7 cellular contexts compared by ENCODE assay signal in genomic region chr12:112158461-112159145, GRCh38. TPM values are rescaled to one million over a fixed set of nuclear protein-coding genes. Genes with fewer than 3 reads are reported as not detected.
DNase-seq lines count a peak whose midpoint lies in the region; ATAC-seq and TF ChIP-seq lines count a peak whose summit lies in the region.
"Not testable (repeated sequence)": the region's sequence is repeated elsewhere in the genome, so short reads cannot be mapped to it uniquely, and the experiment has no call there.

No MANE protein-coding gene starts in this region.

- H3K27me3 Mint-ChIP-seq in CD8-positive, alpha-beta T cell (ENCODE audit: low read depth); T-helper 2 cell treated with Interferon-gamma antibody and Interleukin-4, amounts not matched to agents 5 μg/mL and 100 μg/mL, for 36 hours (ENCODE audit: low read depth); activated CD4-positive, alpha-beta memory T cell treated with anti-CD3 and anti-CD28 coated beads, Interleukin-2, amount 10 ng/mL, durations not matched to agents 7 days and 5 days; activated T-helper 17 cell treated with anti-CD3 and anti-CD28 coated beads, Interleukin-2, amount 50 U/mL, for 72 hours; activated naive CD8-positive, alpha-beta T cell; endodermal cell (ENCODE audit: insufficient read depth): not testable (repeated sequence)

- H3K9me3 ChIP-seq in CD8-positive, alpha-beta T cell (ENCODE audit: low read length), result peaks cover 18% of the 10 kb centered on the region
- H3K9me3 ChIP-seq in endodermal cell (ENCODE audit: control insufficient read depth, low read length) (peaks cover 36% of the 10 kb centered on the region), spleen (peaks cover 0 to 26% (median 9%) of the 10 kb centered on the region in 8 donors)

- H3K27me3 ChIP-seq in CD8-positive, alpha-beta T cell (ENCODE audit: insufficient read depth, low read length); endodermal cell (ENCODE audit: control insufficient read depth, insufficient read depth, low read length, poor library complexity, severe bottlenecking); spleen (replicated peaks in 1 of 7): not testable (repeated sequence)

- WGBS in endodermal cell (ENCODE audit: insufficient coverage in 1 of 2, insufficient read length in 1 of 2), 2 experiments, result 96 to 98% methylated on average over 9 to 11 of the region's 11 CpGs
- WGBS in spleen, 5 donors, result 74 to 94% (median 86%) methylated on average over 5 to 11 of the region's 11 CpGs

- H3K27ac ChIP-seq in CD8-positive, alpha-beta T cell (ENCODE audit: low read depth, low read length), result peak overlapping the region; percentile 42
- H3K27ac ChIP-seq in endodermal cell (ENCODE audit: low read depth, low read length), result not testable (repeated sequence)
- H3K27ac ChIP-seq in spleen, result peak overlapping the region in 4 of 8 donors; percentile 11 to 73 (median 40)

- TF ChIP-seq CTCF in CD8-positive, alpha-beta T cell (IDR thresholded peaks at IDR 0.05); endodermal cell (conservative IDR thresholded peaks at IDR 0.05); spleen (IDR thresholded peaks at IDR 0.05 in 8 of 11, conservative IDR thresholded peaks at IDR 0.05 in 3 of 11): not testable (repeated sequence)

- H3K36me3 ChIP-seq in CD8-positive, alpha-beta T cell (ENCODE audit: insufficient read depth, low read length), result peaks cover 11% of the 10 kb centered on the region
- H3K36me3 ChIP-seq in endodermal cell (ENCODE audit: control insufficient read depth, insufficient read depth, low read length) (peaks cover 55% of the 10 kb centered on the region), spleen (peaks cover 0 to 99% (median 69%) of the 10 kb centered on the region in 6 donors)

- peaks cover 33% of the 10 kb centered on the region for H3K9me3 Mint-ChIP-seq in CD8-positive, alpha-beta T cell
- peaks cover 20% of the 10 kb centered on the region for H3K9me3 Mint-ChIP-seq in T-helper 2 cell treated with Interferon-gamma antibody and Interleukin-4, amounts not matched to agents 5 μg/mL and 100 μg/mL, for 36 hours
- H3K9me3 Mint-ChIP-seq in activated CD4-positive, alpha-beta memory T cell treated with anti-CD3 and anti-CD28 coated beads, Interleukin-2, amount 10 ng/mL, durations not matched to agents 7 days and 5 days, result peaks cover 12% of the 10 kb centered on the region
- H3K9me3 Mint-ChIP-seq in activated T-helper 17 cell treated with anti-CD3 and anti-CD28 coated beads, Interleukin-2, amount 50 U/mL, for 72 hours, result peaks cover 12% of the 10 kb centered on the region
- H3K9me3 Mint-ChIP-seq in activated naive CD8-positive, alpha-beta T cell (ENCODE audit: low read depth), result peaks cover 20% of the 10 kb centered on the region
- peaks cover 52% of the 10 kb centered on the region for H3K9me3 Mint-ChIP-seq in endodermal cell

- not testable (repeated sequence) for H3K9ac ChIP-seq in endodermal cell (ENCODE audit: extremely low read depth, low read length, poor library complexity, severe bottlenecking)

- peak overlapping the region; percentile 61 for H3K4me3 Mint-ChIP-seq in CD8-positive, alpha-beta T cell
- peak overlapping the region; percentile 21 for H3K4me3 Mint-ChIP-seq in T-helper 2 cell treated with Interferon-gamma antibody and Interleukin-4, amounts not matched to agents 5 μg/mL and 100 μg/mL, for 36 hours
- peak overlapping the region; percentile 10 for H3K4me3 Mint-ChIP-seq in activated CD4-positive, alpha-beta memory T cell treated with anti-CD3 and anti-CD28 coated beads, Interleukin-2, amount 10 ng/mL, durations not matched to agents 7 days and 5 days
- peak overlapping the region; percentile 45 for H3K4me3 Mint-ChIP-seq in activated T-helper 17 cell treated with anti-CD3 and anti-CD28 coated beads, Interleukin-2, amount 50 U/mL, for 72 hours
- peak overlapping the region; percentile 27 for H3K4me3 Mint-ChIP-seq in activated naive CD8-positive, alpha-beta T cell
- not testable (repeated sequence) for H3K4me3 Mint-ChIP-seq in endodermal cell

- peaks cover 23% of the 10 kb centered on the region for H3K4me1 Mint-ChIP-seq in CD8-positive, alpha-beta T cell (ENCODE audit: low read depth)
- H3K4me1 Mint-ChIP-seq in T-helper 2 cell treated with Interferon-gamma antibody and Interleukin-4, amounts not matched to agents 5 μg/mL and 100 μg/mL, for 36 hours (ENCODE audit: low read depth); endodermal cell: not testable (repeated sequence)
- H3K4me1 Mint-ChIP-seq in activated CD4-positive, alpha-beta memory T cell treated with anti-CD3 and anti-CD28 coated beads, Interleukin-2, amount 10 ng/mL, durations not matched to agents 7 days and 5 days, result peaks cover 38% of the 10 kb centered on the region
- peaks cover 18% of the 10 kb centered on the region for H3K4me1 Mint-ChIP-seq in activated T-helper 17 cell treated with anti-CD3 and anti-CD28 coated beads, Interleukin-2, amount 50 U/mL, for 72 hours
- H3K4me1 Mint-ChIP-seq in activated naive CD8-positive, alpha-beta T cell (ENCODE audit: low read depth), result peaks cover 33% of the 10 kb centered on the region

- intact Hi-C loops in CD8-positive, alpha-beta T cell (cut with DNase I, micrococcal nuclease); spleen (cut with DNase I; ENCODE audit: low total_unique reads): not testable (repeated sequence)

- not testable (repeated sequence) for TF ChIP-seq POLR2A in spleen (IDR thresholded peaks at IDR 0.05)

- peak overlapping the region; percentile 35 for H3K4me3 ChIP-seq in CD8-positive, alpha-beta T cell (ENCODE audit: low read depth, low read length)
- not testable (repeated sequence) for H3K4me3 ChIP-seq in endodermal cell (ENCODE audit: low read length)
- H3K4me3 ChIP-seq in spleen, result peak overlapping the region in 1 of 8 donors; percentile 7

- peaks cover 18% of the 10 kb centered on the region for H3K4me1 ChIP-seq in CD8-positive, alpha-beta T cell (ENCODE audit: insufficient read depth, low read length)
- H3K4me1 ChIP-seq in endodermal cell (ENCODE audit: control insufficient read depth, insufficient read depth, low read length); spleen: not testable (repeated sequence)

- H3K36me3 Mint-ChIP-seq in CD8-positive, alpha-beta T cell, result peaks cover 95% of the 10 kb centered on the region
- H3K36me3 Mint-ChIP-seq in T-helper 2 cell treated with Interferon-gamma antibody and Interleukin-4, amounts not matched to agents 5 μg/mL and 100 μg/mL, for 36 hours (ENCODE audit: low read depth), result peaks cover 64% of the 10 kb centered on the region
- H3K36me3 Mint-ChIP-seq in activated CD4-positive, alpha-beta memory T cell treated with anti-CD3 and anti-CD28 coated beads, Interleukin-2, amount 10 ng/mL, durations not matched to agents 7 days and 5 days (ENCODE audit: low read depth), result peaks cover 85% of the 10 kb centered on the region
- H3K36me3 Mint-ChIP-seq in activated T-helper 17 cell treated with anti-CD3 and anti-CD28 coated beads, Interleukin-2, amount 50 U/mL, for 72 hours (ENCODE audit: low read depth), result peaks cover 96% of the 10 kb centered on the region
- peaks cover 62% of the 10 kb centered on the region for H3K36me3 Mint-ChIP-seq in activated naive CD8-positive, alpha-beta T cell
- peaks cover 87% of the 10 kb centered on the region for H3K36me3 Mint-ChIP-seq in endodermal cell (ENCODE audit: low read depth)

- peak; percentile 73 for ATAC-seq in CD8-positive, alpha-beta T cell
- ATAC-seq in activated T-helper 17 cell treated with anti-CD3 and anti-CD28 coated beads, Interleukin-2, amount 50 U/mL, for 72 hours (replicated peaks), result peak; percentile 43

- peak; percentile 13 to 71 (median 36) for DNase-seq in CD8-positive, alpha-beta T cell
- not testable (repeated sequence) for DNase-seq in T-helper 2 cell treated with Interferon-gamma antibody and Interleukin-4, amounts not matched to agents 5 μg/mL and 100 μg/mL, for 36 hours (ENCODE audit: low spot score)
- peak; percentile 60 for DNase-seq in activated CD4-positive, alpha-beta memory T cell treated with anti-CD3 and anti-CD28 coated beads, Interleukin-2, amount 10 ng/mL, durations not matched to agents 7 days and 5 days
- DNase-seq in endodermal cell (peak; percentile 24), spleen (peak; percentile 72)

- POLR2A ChIA-PET in CD8-positive, alpha-beta T cell (lab: Charles Lee), result interaction anchor here (0.7 to 1.2 kb wide), 2 partner anchors 30 to 33 kb away, joined by 3 to 6 read pairs; partner anchors contain the start of gene TRAFD1
- POLR2A ChIA-PET in activated CD4-positive, alpha-beta memory T cell treated with anti-CD3 and anti-CD28 coated beads, Interleukin-2, amount 10 ng/mL, durations not matched to agents 7 days and 5 days (lab: Charles Lee), result interaction anchor here (0.7 to 3.2 kb wide), 5 partner anchors 8 to 145 kb away, joined by 3 to 20 read pairs (median 4); partner anchors contain the start of gene TRAFD1

- CTCF ChIA-PET in CD8-positive, alpha-beta T cell (lab: Charles Lee), result interaction anchor here (0.9 kb wide), 1 partner anchor 8 kb away, joined by 3 read pairs; no protein-coding TSS in a partner anchor
- CTCF ChIA-PET in activated CD4-positive, alpha-beta memory T cell treated with anti-CD3 and anti-CD28 coated beads, Interleukin-2, amount 10 ng/mL, durations not matched to agents 7 days and 5 days (lab: Charles Lee), result interaction anchor here (1.0 kb wide), 2 partner anchors 26 to 29 kb away, joined by 3 to 4 read pairs; no protein-coding TSS in a partner anchor

- H3K27ac Mint-ChIP-seq in CD8-positive, alpha-beta T cell, result peak overlapping the region; percentile 89
- peak overlapping the region; percentile 56 for H3K27ac Mint-ChIP-seq in T-helper 2 cell treated with Interferon-gamma antibody and Interleukin-4, amounts not matched to agents 5 μg/mL and 100 μg/mL, for 36 hours
- H3K27ac Mint-ChIP-seq in activated CD4-positive, alpha-beta memory T cell treated with anti-CD3 and anti-CD28 coated beads, Interleukin-2, amount 10 ng/mL, durations not matched to agents 7 days and 5 days, result peak overlapping the region; percentile 82
- peak overlapping the region; percentile 83 for H3K27ac Mint-ChIP-seq in activated T-helper 17 cell treated with anti-CD3 and anti-CD28 coated beads, Interleukin-2, amount 50 U/mL, for 72 hours
- H3K27ac Mint-ChIP-seq in activated naive CD8-positive, alpha-beta T cell, result peak overlapping the region; percentile 31
- not testable (repeated sequence) for H3K27ac Mint-ChIP-seq in endodermal cell

RNA-seq across cellular contexts. Expression of gene TRAFD1, which starts 33.2 kb away (rescaled TPM):
- 10 to 100 TPM; 21.1 to 25.4 TPM for total RNA-seq in CD8-positive, alpha-beta T cell
- 10 to 100 TPM; 74.8 to 75.5 TPM for total RNA-seq in activated CD4-positive, alpha-beta memory T cell treated with anti-CD3 and anti-CD28 coated beads, Interleukin-2, amount 10 ng/mL, durations not matched to agents 7 days and 5 days
- 10 to 100 TPM; 29.7 to 50.0 TPM for total RNA-seq in activated T-helper 17 cell treated with anti-CD3 and anti-CD28 coated beads, Interleukin-2, amount 50 U/mL, for 72 hours
- total RNA-seq in endodermal cell (10 to 100 TPM; 25.2 to 28.9 TPM), spleen (10 to 100 TPM; 47.3 to 63.4 (median 54.8) TPM)
- 37.6 TPM for polyA plus RNA-seq in endodermal cell (2013, experiment 1 of 2)
- 32.3 TPM for polyA plus RNA-seq in endodermal cell (2013, experiment 2 of 2)
- 10 to 100 TPM; 18.6 to 31.2 (median 19.2) TPM for polyA plus RNA-seq in spleen

RNA-seq across cellular contexts. Expression of gene NAA25, which starts 50.0 kb away (rescaled TPM):
- 10 to 100 TPM; 35.1 to 35.3 TPM for total RNA-seq in CD8-positive, alpha-beta T cell
- total RNA-seq in activated CD4-positive, alpha-beta memory T cell treated with anti-CD3 and anti-CD28 coated beads, Interleukin-2, amount 10 ng/mL, durations not matched to agents 7 days and 5 days, result 10 to 100 TPM; 24.2 to 25.0 TPM
- total RNA-seq in activated T-helper 17 cell treated with anti-CD3 and anti-CD28 coated beads, Interleukin-2, amount 50 U/mL, for 72 hours, result 10 to 100 TPM; 37.0 to 45.7 TPM
- total RNA-seq in endodermal cell (10 to 100 TPM; 34.2 to 36.3 TPM), spleen (10 to 100 TPM; 25.6 to 40.3 (median 29.8) TPM)
- 23.2 TPM for polyA plus RNA-seq in endodermal cell (2013, experiment 1 of 2)
- 20.1 TPM for polyA plus RNA-seq in endodermal cell (2013, experiment 2 of 2)
- 1 to 10 TPM; 4.3 to 5.9 (median 5.3) TPM for polyA plus RNA-seq in spleen
